ENCODE assay signal across 26 cellular contexts in genomic region chr4:116143221-116143620, GRCh38.
"Had no signal": no experiment of that assay in that cellular context is flagged by ENCODE, and none has a peak within 500 bp of the region (broad histone marks: within the 10 kb centered on the region; RNA-seq: fewer than 3 reads in every experiment).

No MANE protein-coding gene starts in this region.

- H3K79me2 ChIP-seq: parathyroid adenoma had no signal

- H3K36me3 Mint-ChIP-seq: mesothelial cell of epicardium; naive B cell; natural killer cell; neural progenitor cell; stimulated activated naive B cell treated with anti-CD40 and anti-IgM and Interleukin-4, amounts not matched to agents 10 μg/mL and 1 μg/mL and 100 μg/mL, for 72 hours had no signal

- ATAC-seq: natural killer cell; right lobe of liver; stimulated activated naive B cell treated with anti-CD40 and anti-IgM and Interleukin-4, amounts not matched to agents 10 μg/mL and 1 μg/mL and 100 μg/mL, for 72 hours; stimulated activated naive CD8-positive, alpha-beta T cell treated with anti-CD3 and anti-CD28 coated beads, Interleukin-15, Interleukin-2, amounts not matched to agents 100 U/mL and 50 U/mL, for 24 hours had no signal

- H3K27ac ChIP-seq: left ventricle myocardium inferior, neural progenitor cell, neutrophil, parathyroid adenoma, right atrium auricular region, right lobe of liver, stomach, testis, thyroid gland, transverse colon, upper lobe of left lung, vagina had no signal

- H3K36me3 ChIP-seq: left ventricle myocardium inferior, neural progenitor cell, neutrophil, right atrium auricular region, right lobe of liver, stomach, thyroid gland, transverse colon, upper lobe of left lung, vagina had no signal

- H3K9ac ChIP-seq: neural progenitor cell, parathyroid adenoma had no signal

- H3K4me1 Mint-ChIP-seq: mesothelial cell of epicardium; naive B cell; natural killer cell; nephron progenitor cell; stimulated activated naive B cell treated with anti-CD40 and anti-IgM and Interleukin-4, amounts not matched to agents 10 μg/mL and 1 μg/mL and 100 μg/mL, for 72 hours had no signal

- H3K4me3 ChIP-seq: left ventricle myocardium inferior, lung, neural progenitor cell, right atrium auricular region, right lobe of liver, stomach, testis, thyroid gland, transverse colon, upper lobe of left lung, vagina had no signal

- H3K9me3 ChIP-seq: neutrophil, right atrium auricular region, right lobe of liver, stomach, testis, thyroid gland, transverse colon, upper lobe of left lung, vagina had no signal

- H3K4me2 ChIP-seq: neural progenitor cell had no signal

- H3K9me3 Mint-ChIP-seq: nephron progenitor cell; neural progenitor cell; stimulated activated naive B cell treated with anti-CD40 and anti-IgM and Interleukin-4, amounts not matched to agents 10 μg/mL and 1 μg/mL and 100 μg/mL, for 72 hours had no signal

- H2AFZ ChIP-seq: neural progenitor cell, parathyroid adenoma had no signal

- H3K27me3 Mint-ChIP-seq: naive B cell; stimulated activated naive B cell treated with anti-CD40 and anti-IgM and Interleukin-4, amounts not matched to agents 10 μg/mL and 1 μg/mL and 100 μg/mL, for 72 hours had no signal

- H3K4me3 Mint-ChIP-seq: mesothelial cell of epicardium; naive B cell; natural killer cell; nephron progenitor cell; neural progenitor cell; stimulated activated naive B cell treated with anti-CD40 and anti-IgM and Interleukin-4, amounts not matched to agents 10 μg/mL and 1 μg/mL and 100 μg/mL, for 72 hours had no signal

- H3K27me3 ChIP-seq: neural progenitor cell, neutrophil, right atrium auricular region, right lobe of liver, stomach, testis, thyroid gland, transverse colon, upper lobe of left lung, vagina had no signal

- DNase-seq: islet precursor cell; left ventricle myocardium inferior; mesendoderm; naive B cell; natural killer cell; nephron progenitor cell; occipital lobe; right lobe of liver; stimulated activated CD4-positive, alpha-beta T cell treated with anti-CD3 and anti-CD28 coated beads, Interleukin-12 subunit alpha, Interleukin-12 subunit beta, amount 100 ng/mL, for 4 hours; stimulated activated CD4-positive, alpha-beta T cell treated with anti-CD3 and anti-CD28 coated beads, Interleukin-15, amount 100 ng/mL, for 24 hours; stimulated activated CD4-positive, alpha-beta T cell treated with anti-CD3 and anti-CD28 coated beads, Interleukin-2, amount 100 ng/mL, for 24 hours; stimulated activated CD4-positive, alpha-beta T cell treated with anti-CD3 and anti-CD28 coated beads, Interleukin-4, amount 100 ng/mL, for 1 hour; stimulated activated naive B cell treated with anti-CD40 and anti-IgM and Interleukin-4, amounts not matched to agents 10 μg/mL and 1 μg/mL and 100 μg/mL, for 72 hours; stimulated activated naive CD8-positive, alpha-beta T cell treated with anti-CD3 and anti-CD28 coated beads, Interleukin-15, Interleukin-2, amounts not matched to agents 100 U/mL and 50 U/mL, for 24 hours; stomach; testis; thyroid gland; transverse colon; upper lobe of left lung had no signal

- H3K27ac Mint-ChIP-seq: mesothelial cell of epicardium; naive B cell; natural killer cell; nephron progenitor cell; neural progenitor cell; stimulated activated naive B cell treated with anti-CD40 and anti-IgM and Interleukin-4, amounts not matched to agents 10 μg/mL and 1 μg/mL and 100 μg/mL, for 72 hours had no signal
